8 cellular contexts compared by ENCODE assay signal in genomic region chr11:65652511-65653228, GRCh38. TPM values are rescaled to one million over a fixed set of nuclear protein-coding genes. Genes with fewer than 3 reads are reported as not detected.
DNase-seq lines count a peak whose midpoint lies in the region; ATAC-seq and TF ChIP-seq lines count a peak whose summit lies in the region.

No MANE protein-coding gene starts in this region.

- H3K4me3 ChIP-seq in epithelial cell of proximal tubule (ENCODE audit: low read depth, low read length), result peak overlapping the region; percentile 55
- H3K4me3 ChIP-seq in mucosa of stomach (ENCODE audit: low read length), result peak overlapping the region; percentile 32

- peak; percentile 75 for ATAC-seq in GM21529 (IDR thresholded peaks at IDR 0.05; ENCODE audit: unreplicated experiment)

- peaks cover 28 to 34% (median 29%) of the 10 kb centered on the region in 3 donors for H3K4me1 Mint-ChIP-seq in IgD-negative memory B cell

- H3K36me3 Mint-ChIP-seq in IgD-negative memory B cell, result peaks cover 2% of the 10 kb centered on the region

- no peaks in the 10 kb centered on the region for H3K27me3 Mint-ChIP-seq in IgD-negative memory B cell

- peak overlapping the region; percentile 65 for H3K9ac ChIP-seq in mucosa of stomach (ENCODE audit: low read length)

- no peaks in the 10 kb centered on the region for H3K9me3 ChIP-seq in mucosa of stomach (ENCODE audit: control insufficient read depth, low read length)

- peak overlapping the region; percentile 98 to 99 (median 99) for H3K27ac Mint-ChIP-seq in IgD-negative memory B cell

- peak; percentile 42 for DNase-seq in DMS114 treated with DMSO at 0.1 percent for 48 hours (lab: John Stamatoyannopoulos, UW; ENCODE audit: unreplicated experiment)
- DNase-seq in OCI-M2 (lab: John Stamatoyannopoulos, UW; ENCODE audit: unreplicated experiment), result peak; percentile 42
- DNase-seq in activated T-cell treated with anti-CD3 and anti-CD28 coated beads, Interleukin-2, amount 50 U/mL, for 1 hour, result peak; percentile 99
- peak; percentile 36 for DNase-seq in epithelial cell of proximal tubule (ENCODE audit: low read depth)
- DNase-seq in stimulated activated CD8-positive, alpha-beta memory T cell treated with anti-CD3 and anti-CD28 coated beads, Interleukin-4, amount 100 ng/mL, for 48 hours, result peak; percentile 97

- peaks cover 12% of the 10 kb centered on the region for H3K36me3 ChIP-seq in mucosa of stomach (ENCODE audit: control insufficient read depth, insufficient read depth, low read length)

- no peaks in the 10 kb centered on the region for H3K9me3 Mint-ChIP-seq in IgD-negative memory B cell

- no peaks in the 10 kb centered on the region for H3K27me3 ChIP-seq in mucosa of stomach (ENCODE audit: control insufficient read depth, insufficient read depth, low read length)

- peaks cover 37% of the 10 kb centered on the region for H3K4me1 ChIP-seq in mucosa of stomach (ENCODE audit: control insufficient read depth, insufficient read depth, low read length)

- no peak for TF ChIP-seq CTCF in epithelial cell of proximal tubule (conservative IDR thresholded peaks at IDR 0.05; ENCODE audit: low read depth, low read length)

- H3K4me3 Mint-ChIP-seq in IgD-negative memory B cell, result peak overlapping the region; percentile 90 to 97 (median 96)

RNA-seq across cellular contexts. Expression of gene RELA, which starts 10.0 kb away (rescaled TPM):
- 66.7 TPM for polyA plus RNA-seq in IgD-negative memory B cell
- total RNA-seq in epithelial cell of proximal tubule, result 63.6 and 73.0 TPM in 2 replicates

RNA-seq across cellular contexts. Expression of gene SIPA1, which starts 14.8 kb away (rescaled TPM):
- 253 TPM for polyA plus RNA-seq in IgD-negative memory B cell
- 45.5 and 66.5 TPM in 2 replicates for total RNA-seq in epithelial cell of proximal tubule

RNA-seq across cellular contexts. Expression of gene PCNX3, which starts 37.1 kb away (rescaled TPM):
- 6.8 TPM for polyA plus RNA-seq in IgD-negative memory B cell
- total RNA-seq in epithelial cell of proximal tubule, result 35.9 and 41.6 TPM in 2 replicates

RNA-seq across cellular contexts. Expression of gene MAP3K11, which starts 38.6 kb away (rescaled TPM):
- 26.5 TPM for polyA plus RNA-seq in IgD-negative memory B cell
- total RNA-seq in epithelial cell of proximal tubule, result 55.0 and 55.3 TPM in 2 replicates

RNA-seq across cellular contexts. Expression of gene KCNK7, which starts 57.1 kb away (rescaled TPM):
- not detected for polyA plus RNA-seq in IgD-negative memory B cell
- total RNA-seq in epithelial cell of proximal tubule, result 0.17 TPM in 1 of 2 replicates, not detected in the other

Comparison
In these comparisons a context has a peak if more than half of its experiments do, and no peak if none do; other contexts are left out.
1. Peak in every context shown above with its lines: DNase-seq, ATAC-seq and H3K4me3 ChIP-seq.
2. DNase-seq: peak in every context shown above with its lines; median percentile 99 in activated T-cell treated with anti-CD3 and anti-CD28 coated beads, Interleukin-2, amount 50 U/mL, for 1 hour; 97 in stimulated activated CD8-positive, alpha-beta memory T cell treated with anti-CD3 and anti-CD28 coated beads, Interleukin-4, amount 100 ng/mL, for 48 hours; 42 in DMS114 treated with DMSO at 0.1 percent for 48 hours; 42 in OCI-M2; 36 in epithelial cell of proximal tubule.